In genomic region chr14:34322940-34323418, GRCh38 we compare ENCODE assay signal across 8 cellular contexts.
DNase-seq lines count a peak whose midpoint lies in the region; ATAC-seq and TF ChIP-seq lines count a peak whose summit lies in the region.

No MANE protein-coding gene starts in this region.

- POLR2A ChIA-PET in HEK293 (lab: Yijun Ruan, JAX), result interaction anchor here (0.6 kb wide), 1 partner anchor 228 kb away, joined by 3 read pairs; no protein-coding TSS in a partner anchor

- no peak overlapping the region for H3K4me3 Mint-ChIP-seq in T-helper 2 cell treated with Interferon-gamma antibody and Interleukin-4, amounts not matched to agents 5 μg/mL and 100 μg/mL, for 36 hours

- H3K9me3 ChIP-seq in HEK293 (ENCODE audit: control insufficient read depth, insufficient read depth, low read depth, low read length), result no peaks in the 10 kb centered on the region

- no peaks in the 10 kb centered on the region for H3K4me1 ChIP-seq in HEK293 (ENCODE audit: control insufficient read depth, insufficient read depth, low read length)

- no peaks in the 10 kb centered on the region for H3K9me3 Mint-ChIP-seq in T-helper 2 cell treated with Interferon-gamma antibody and Interleukin-4, amounts not matched to agents 5 μg/mL and 100 μg/mL, for 36 hours

- H3K27ac ChIP-seq in HEK293 (ENCODE audit: extremely low read depth, low read depth, low read length), result no peak overlapping the region

- H3K36me3 ChIP-seq in HEK293 (ENCODE audit: control insufficient read depth in 2 of 2, insufficient read depth in 1 of 2, low read length in 2 of 2), result no peaks in the 10 kb centered on the region

- no peak overlapping the region for H3K4me3 ChIP-seq in HEK293 (ENCODE audit: low read depth, low read length)

- H3K27me3 Mint-ChIP-seq in T-helper 2 cell treated with Interferon-gamma antibody and Interleukin-4, amounts not matched to agents 5 μg/mL and 100 μg/mL, for 36 hours (ENCODE audit: low read depth), result no peaks in the 10 kb centered on the region

- H3K27ac Mint-ChIP-seq in T-helper 2 cell treated with Interferon-gamma antibody and Interleukin-4, amounts not matched to agents 5 μg/mL and 100 μg/mL, for 36 hours, result no peak overlapping the region

- 0 out of 2 replicates have a peak, but pooled peaks have one; percentile 11 for TF ChIP-seq CTCF in HEK293 (tag by site-specific recombination; IDR thresholded peaks at IDR 0.05)

- CTCF ChIA-PET in HEK293 (lab: Yijun Ruan, JAX), result interaction anchor here (0.5 to 3.8 kb wide), 39 partner anchors 9 to 1850 kb away, joined by 3 to 41 read pairs (median 4); no protein-coding TSS in a partner anchor

- DNase-seq in EL, result peak; percentile 59
- DNase-seq in NCI-H146 treated with DMSO at 0.1 percent for 48 hours (lab: John Stamatoyannopoulos, UW; ENCODE audit: unreplicated experiment), result peak; percentile 21
- DNase-seq in T-helper 2 cell treated with Interferon-gamma antibody and Interleukin-4, amounts not matched to agents 5 μg/mL and 100 μg/mL, for 36 hours (ENCODE audit: low spot score), result peak; percentile 44
- peak; percentile 69 for DNase-seq in astrocyte of the hippocampus (ENCODE audit: low read depth, low spot score)
- peak; percentile 81 for DNase-seq in iPS-NIHi11 (ENCODE audit: low spot score)
- DNase-seq in stimulated activated CD4-positive, alpha-beta T cell treated with anti-CD3 and anti-CD28 coated beads, Interleukin-1b, Interleukin-23, amount 100 ng/mL, for 1 hour (ENCODE audit: low read depth in 2 of 2), result peak; percentile 37 to 57

- H3K4me1 Mint-ChIP-seq in T-helper 2 cell treated with Interferon-gamma antibody and Interleukin-4, amounts not matched to agents 5 μg/mL and 100 μg/mL, for 36 hours (ENCODE audit: low read depth), result peaks cover 1% of the 10 kb centered on the region

- no peak for ATAC-seq in HG03565 (IDR thresholded peaks at IDR 0.05; ENCODE audit: unreplicated experiment)

- no peaks in the 10 kb centered on the region for H3K36me3 Mint-ChIP-seq in T-helper 2 cell treated with Interferon-gamma antibody and Interleukin-4, amounts not matched to agents 5 μg/mL and 100 μg/mL, for 36 hours (ENCODE audit: low read depth)

TF ChIP-seq in HEK293, 187 proteins besides CTCF, POLR2A, EP300 and RAD21:
- no peak for TF ChIP-seq MZF1 (tag by site-specific recombination; IDR thresholded peaks at IDR 0.05; ENCODE audit: borderline replicate concordance)
- TF ChIP-seq ZNF654 (tag by site-specific recombination; IDR thresholded peaks at IDR 0.05; ENCODE audit: low read depth), result peak; percentile 27

Comparison
In these comparisons a context has a peak if more than half of its experiments do, and no peak if none do; other contexts are left out.
1. DNase-seq: peak in every context shown above with its lines; median percentile 81 in iPS-NIHi11; 69 in astrocyte of the hippocampus; 59 in EL; 47 in stimulated activated CD4-positive, alpha-beta T cell treated with anti-CD3 and anti-CD28 coated beads, Interleukin-1b, Interleukin-23, amount 100 ng/mL, for 1 hour; 44 in T-helper 2 cell treated with Interferon-gamma antibody and Interleukin-4, amounts not matched to agents 5 μg/mL and 100 μg/mL, for 36 hours; 21 in NCI-H146 treated with DMSO at 0.1 percent for 48 hours.